In the genomic region with DNA sequence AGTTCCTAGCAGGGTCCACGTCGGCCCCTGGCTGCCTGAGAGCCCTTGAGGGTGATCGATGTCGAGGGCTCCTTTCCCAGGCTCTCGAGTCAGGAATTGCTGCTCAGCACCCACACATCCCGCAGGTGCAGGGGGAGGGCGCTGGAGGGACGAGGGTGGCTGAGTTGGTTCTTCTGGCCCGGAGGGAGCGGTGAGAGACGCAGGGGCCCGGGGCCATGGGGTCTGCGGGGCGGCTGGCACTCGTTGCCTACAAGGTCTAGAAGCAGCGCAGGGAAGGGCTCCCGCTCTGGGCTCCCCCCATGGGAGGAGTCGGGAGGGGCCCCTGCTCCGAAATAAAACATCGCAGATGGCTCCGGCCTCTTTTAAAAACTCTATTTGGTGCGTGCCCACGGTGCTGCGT, we compare ENCODE assay signal across 7 cellular contexts. TPM values are rescaled to one million over a fixed set of nuclear protein-coding genes. Genes with fewer than 3 reads are reported as not detected.
"Had no signal": no experiment of that assay in that cellular context is flagged by ENCODE, and none has a peak within 500 bp of the region (broad histone marks: within the 10 kb centered on the region; RNA-seq: fewer than 3 reads in every experiment).

No MANE protein-coding gene starts in this region.

- H3K27ac Mint-ChIP-seq: H9 had no signal

- H3K9ac ChIP-seq: GM23248 had no signal

- H2AFZ ChIP-seq: GM23248 had no signal

- DNase-seq: GM23248, GOT3, H9, HCEC 1CT had no signal

- H3K4me3 Mint-ChIP-seq: H9 had no signal

- H3K4me3 ChIP-seq: GM23248, K562 had no signal

- H3K9me3 Mint-ChIP-seq: H9 had no signal

- H3K4me1 Mint-ChIP-seq: H9 had no signal

- H3K27ac ChIP-seq: GM23248 had no signal

RNA-seq across cellular contexts. Expression of a gene that starts 21.9 kb away (rescaled TPM):
- total RNA-seq: GM23248, H4, H9, IMR-90, K562 had no signal
- polyA plus RNA-seq: GM23248, IMR-90, K562 had no signal

RNA-seq across cellular contexts. Expression of a gene that starts 32.1 kb away (rescaled TPM):
- total RNA-seq: GM23248 had no signal
- polyA plus RNA-seq: GM23248, K562 had no signal
